ENCODE assay signal across 20 cellular contexts in genomic region chr17:78920528-78920927, GRCh38. TPM values are rescaled to one million over a fixed set of nuclear protein-coding genes. Genes with fewer than 3 reads are reported as not detected.
A peak's percentile ranks its signal among the peaks of the same experiment; 100 is the strongest.
DNase-seq lines count a peak whose midpoint lies in the region; ATAC-seq, FAIRE-seq and TF ChIP-seq lines count a peak whose summit lies in the region.
"Had no signal": no experiment of that assay in that cellular context is flagged by ENCODE, and none has a peak within 500 bp of the region (broad histone marks: within the 10 kb centered on the region; RNA-seq: fewer than 3 reads in every experiment).

No MANE protein-coding gene starts in this region.

- intact Hi-C loops in esophagus muscularis mucosa (cut with DNase I), result loop anchor here (5.0 kb wide), 2 partner anchors 38 to 52 kb away; no protein-coding TSS in a partner anchor
- intact Hi-C loops in tibial artery (cut with DNase I; ENCODE audit: low total_unique reads), result loop anchor here (5.0 kb wide), 2 partner anchors 38 to 52 kb away; no protein-coding TSS in a partner anchor

- no peak for ATAC-seq in GM21390 (IDR thresholded peaks at IDR 0.05; ENCODE audit: unreplicated experiment)
- no peak for ATAC-seq in activated T-helper 17 cell treated with anti-CD3 and anti-CD28 coated beads, Interleukin-2, amount 50 U/mL, for 72 hours (replicated peaks)
- ATAC-seq: GM12878, sciatic nerve had no signal

- no peak overlapping the region for H3K4me2 ChIP-seq in neural cell (ENCODE audit: low read length)

- H2AFZ ChIP-seq in neural cell (ENCODE audit: low read depth, low read length), result no peak overlapping the region

- H3K36me3 Mint-ChIP-seq in activated T-helper 17 cell treated with anti-CD3 and anti-CD28 coated beads, Interleukin-2, amount 50 U/mL, for 72 hours (ENCODE audit: low read depth), result no peaks in the 10 kb centered on the region
- H3K36me3 Mint-ChIP-seq: activated naive CD8-positive, alpha-beta T cell treated with anti-CD3 and anti-CD28 coated beads for 36 hours; CD4-positive, alpha-beta memory T cell; IgD-negative memory B cell had no signal

- peaks cover 82% of the 10 kb centered on the region for H3K79me2 ChIP-seq in neural cell (replicated peaks; ENCODE audit: insufficient read depth, low read length)

- H3K27me3 ChIP-seq in esophagus muscularis mucosa, result no peaks in the 10 kb centered on the region
- H3K27me3 ChIP-seq in neural cell (ENCODE audit: insufficient read depth, low read depth, low read length), result no peaks in the 10 kb centered on the region
- no peaks in the 10 kb centered on the region for H3K27me3 ChIP-seq in tibial artery
- H3K27me3 ChIP-seq: heart left ventricle had no signal

- no peaks in the 10 kb centered on the region for H4K20me1 ChIP-seq in neural cell (ENCODE audit: insufficient read depth)

- no peak overlapping the region for H3K27ac Mint-ChIP-seq in activated T-helper 17 cell treated with anti-CD3 and anti-CD28 coated beads, Interleukin-2, amount 50 U/mL, for 72 hours
- H3K27ac Mint-ChIP-seq: activated naive CD8-positive, alpha-beta T cell treated with anti-CD3 and anti-CD28 coated beads for 36 hours; CD4-positive, alpha-beta memory T cell; IgD-negative memory B cell had no signal

- H3K9me2 ChIP-seq in neural cell (ENCODE audit: insufficient read depth, low read length), result no peaks in the 10 kb centered on the region

- TF ChIP-seq EP300 in esophagus muscularis mucosa (IDR thresholded peaks at IDR 0.05) (no peak), neural cell (conservative IDR thresholded peaks at IDR 0.05; ENCODE audit: poor library complexity, severe bottlenecking) (no peak)

- H3K4me1 ChIP-seq in esophagus muscularis mucosa (peaks cover 72 to 94% (median 87%) of the 10 kb centered on the region in 4 donors), tibial artery (peaks cover 0 to 81% (median 70%) of the 10 kb centered on the region in 4 donors)

- H3F3A ChIP-seq in neural cell (ENCODE audit: insufficient read depth, low read length, poor library complexity, severe bottlenecking), result no peaks in the 10 kb centered on the region

- no peak overlapping the region for H3K9ac ChIP-seq in neural cell (ENCODE audit: low read length)

- no peak overlapping the region for H3K4me3 Mint-ChIP-seq in activated T-helper 17 cell treated with anti-CD3 and anti-CD28 coated beads, Interleukin-2, amount 50 U/mL, for 72 hours
- H3K4me3 Mint-ChIP-seq: activated naive CD8-positive, alpha-beta T cell treated with anti-CD3 and anti-CD28 coated beads for 36 hours; CD4-positive, alpha-beta memory T cell had no signal

- TF ChIP-seq RAD21 in neural cell (conservative IDR thresholded peaks at IDR 0.05), result no peak

- TF ChIP-seq CTCF in RWPE1 (conservative IDR thresholded peaks at IDR 0.05; ENCODE audit: low read depth) (no peak), esophagus muscularis mucosa (IDR thresholded peaks at IDR 0.05) (no peak), neural cell (IDR thresholded peaks at IDR 0.05; ENCODE audit: poor library complexity, severe bottlenecking) (no peak), tibial artery (IDR thresholded peaks at IDR 0.05) (no peak)

- CTCF ChIA-PET in RWPE1 (lab: Yijun Ruan, JAX), result no interaction called here

- POLR2A ChIA-PET in RWPE1 (lab: Yijun Ruan, JAX; ENCODE audit: low non-redundant PET), result no interaction called here

- TF ChIP-seq POLR2A in esophagus muscularis mucosa (IDR thresholded peaks at IDR 0.05; ENCODE audit: low read depth), result no peak

- H3K36me3 ChIP-seq in esophagus muscularis mucosa (peaks cover 0 to 3% (median 0%) of the 10 kb centered on the region in 4 donors), neural cell (ENCODE audit: insufficient read depth, low read length) (no peaks in the 10 kb centered on the region), tibial artery (no peaks in the 10 kb centered on the region)

- peaks cover 8% of the 10 kb centered on the region for H3K4me1 Mint-ChIP-seq in activated T-helper 17 cell treated with anti-CD3 and anti-CD28 coated beads, Interleukin-2, amount 50 U/mL, for 72 hours

- H3K4me3 ChIP-seq in esophagus muscularis mucosa (peak overlapping the region in 1 of 4 donors; percentile 2), neural cell (ENCODE audit: low read length) (peak overlapping the region; percentile 18), tibial artery (peak overlapping the region in 1 of 2 donors; percentile 5)
- H3K4me3 ChIP-seq: GM12878 had no signal

- H3K27me3 Mint-ChIP-seq in activated T-helper 17 cell treated with anti-CD3 and anti-CD28 coated beads, Interleukin-2, amount 50 U/mL, for 72 hours, result no peaks in the 10 kb centered on the region

- FAIRE-seq in RCC 7860 (lab: Jason Lieb, UNC), result no peak
- FAIRE-seq: GM12878 had no signal

- H3K9me3 Mint-ChIP-seq in activated T-helper 17 cell treated with anti-CD3 and anti-CD28 coated beads, Interleukin-2, amount 50 U/mL, for 72 hours, result no peaks in the 10 kb centered on the region
- H3K9me3 Mint-ChIP-seq: activated naive CD8-positive, alpha-beta T cell treated with anti-CD3 and anti-CD28 coated beads for 36 hours; IgD-negative memory B cell had no signal

- DNase-seq in RWPE1 (ENCODE audit: low spot score) (no peak), esophagus muscularis mucosa (ENCODE audit: extremely low spot score) (no peak), tibial artery (no peak), RCC 7860 (ENCODE audit: low spot score) (no peak)
- DNase-seq: activated CD4-positive, CD25-positive, alpha-beta regulatory T cell; activated naive CD8-positive, alpha-beta T cell treated with anti-CD3 and anti-CD28 coated beads for 36 hours; CD4-positive, alpha-beta memory T cell; cerebellar nuclear complex; EL; HCEC 1CT; NCI-H2171; RPMI8226; stimulated activated CD4-positive, alpha-beta T cell treated with anti-CD3 and anti-CD28 coated beads, Interleukin-4, amount 100 ng/mL, for 24 hours had no signal

- H3K9me3 ChIP-seq in esophagus muscularis mucosa (no peaks in the 10 kb centered on the region), neural cell (ENCODE audit: low read length) (no peaks in the 10 kb centered on the region), tibial artery (no peaks in the 10 kb centered on the region)
- H3K9me3 ChIP-seq: heart left ventricle had no signal

- H3K27ac ChIP-seq in RWPE1 (peak overlapping the region; percentile 96), esophagus muscularis mucosa (replicated peaks in 1 of 4) (peak overlapping the region; percentile 92 to 99 (median 96)), neural cell (ENCODE audit: low read length) (no peak overlapping the region), tibial artery (peak overlapping the region; percentile 96 to 98)

- 67% methylated on average over 8 of the region's 8 CpGs for WGBS in esophagus muscularis mucosa

TF ChIP-seq in neural cell, 6 proteins besides CTCF, POLR2A, EP300 and RAD21:
- TF ChIP-seq TAF1 (IDR thresholded peaks at IDR 0.05; ENCODE audit: low read depth) (no peak), POLR2AphosphoS5 (IDR thresholded peaks at IDR 0.05) (no peak), REST (IDR thresholded peaks at IDR 0.05; ENCODE audit: borderline replicate concordance) (no peak), SMC3 (conservative IDR thresholded peaks at IDR 0.05; ENCODE audit: poor library complexity) (no peak), EZH2 (IDR thresholded peaks at IDR 0.05; ENCODE audit: borderline replicate concordance, insufficient read depth, low read length, poor library complexity, severe bottlenecking) (no peak), MXI1 (conservative IDR thresholded peaks at IDR 0.05; ENCODE audit: poor library complexity, severe bottlenecking) (no peak)

RNA-seq across cellular contexts. Expression of gene TIMP2, which starts 4.7 kb away (rescaled TPM):
- 100 to 1,000 TPM; 177 to 315 (median 229) TPM for total RNA-seq in esophagus muscularis mucosa
- polyA plus RNA-seq in neural cell, result 25.6 and 26.7 TPM in 2 replicates
- 31.7 and 44.1 TPM in 2 replicates for polyA minus RNA-seq in neural cell
- total RNA-seq in activated T-helper 17 cell treated with anti-CD3 and anti-CD28 coated beads, Interleukin-2, amount 50 U/mL, for 72 hours, result under 1 TPM; 0.74 to 0.86 TPM

RNA-seq across cellular contexts. Expression of gene CEP295NL, which starts 17.5 kb away (rescaled TPM):
- total RNA-seq in esophagus muscularis mucosa, result 1 to 10 TPM in 3 of 4 donors, under 1 TPM in 1; 0.78 to 6.6 (median 2.3) TPM
- polyA plus RNA-seq in neural cell, result not detected in 2 replicates
- polyA minus RNA-seq in neural cell, result 0.97 and 2.5 TPM in 2 replicates
- total RNA-seq in activated T-helper 17 cell treated with anti-CD3 and anti-CD28 coated beads, Interleukin-2, amount 50 U/mL, for 72 hours, result not detected
- total RNA-seq: GM12878 had no signal
- polyA plus RNA-seq: CD4-positive, alpha-beta memory T cell; GM12878 had no signal

RNA-seq across cellular contexts. Expression of gene LGALS3BP, which starts 59.2 kb away (rescaled TPM):
- 100 to 1,000 TPM; 106 to 284 (median 197) TPM for total RNA-seq in esophagus muscularis mucosa
- 5.4 and 14.7 TPM in 2 replicates for polyA plus RNA-seq in neural cell
- polyA minus RNA-seq in neural cell, result 6.6 and 7.5 TPM in 2 replicates
- 10 to 100 TPM; 44.8 to 48.2 TPM for total RNA-seq in activated T-helper 17 cell treated with anti-CD3 and anti-CD28 coated beads, Interleukin-2, amount 50 U/mL, for 72 hours

Comparison
In these comparisons a context has a peak if more than half of its experiments do, and no peak if none do; other contexts are left out.
1. RNA of gene TIMP2, which starts 4.7 kb away (total RNA-seq): 177 to 315 TPM in esophagus muscularis mucosa; 0.74 to 0.86 TPM in activated T-helper 17 cell treated with anti-CD3 and anti-CD28 coated beads, Interleukin-2, amount 50 U/mL, for 72 hours; every median in the first group is over 10 times any median in the second.